13 cellular contexts compared by ENCODE assay signal in genomic region chr4:70715097-70715496, GRCh38. TPM values are rescaled to one million over a fixed set of nuclear protein-coding genes. Genes with fewer than 3 reads are reported as not detected.
DNase-seq lines count a peak whose midpoint lies in the region; ATAC-seq, FAIRE-seq and TF ChIP-seq lines count a peak whose summit lies in the region.
"Had no signal": no experiment of that assay in that cellular context is flagged by ENCODE, and none has a peak within 500 bp of the region (broad histone marks: within the 10 kb centered on the region; RNA-seq: fewer than 3 reads in every experiment).

No MANE protein-coding gene starts in this region.

- TF ChIP-seq CTCF in mucosa of descending colon (IDR thresholded peaks at IDR 0.05) = no peak

- no peak overlapping the region for H3K4me3 Mint-ChIP-seq in naive thymus-derived CD4-positive, alpha-beta T cell
- H3K4me3 Mint-ChIP-seq in activated CD8-positive, alpha-beta memory T cell treated with anti-CD3 and anti-CD28 coated beads, Interleukin-2, amount 10 ng/mL, durations not matched to agents 7 days and 5 days = no peak overlapping the region

- POLR2A ChIA-PET in naive thymus-derived CD4-positive, alpha-beta T cell (lab: Charles Lee) = interaction anchor here (0.5 to 2.1 kb wide), 3 partner anchors 9 to 19 kb away, joined by 4 to 13 read pairs (median 5); no protein-coding TSS in a partner anchor

- H3K27me3 Mint-ChIP-seq in naive thymus-derived CD4-positive, alpha-beta T cell = no peaks in the 10 kb centered on the region
- H3K27me3 Mint-ChIP-seq in activated CD8-positive, alpha-beta memory T cell treated with anti-CD3 and anti-CD28 coated beads, Interleukin-2, amount 10 ng/mL, durations not matched to agents 7 days and 5 days = no peaks in the 10 kb centered on the region

- intact Hi-C loops in naive thymus-derived CD4-positive, alpha-beta T cell (cut with micrococcal nuclease) = no loop called here
- intact Hi-C loops in mucosa of descending colon (cut with DNase I, micrococcal nuclease) = no loop called here

- DNase-seq in RCC 7860 (ENCODE audit: low spot score) (peak; percentile 59), mucosa of descending colon (no peak), activated gamma-delta T cell (lab: John Stamatoyannopoulos, UW) (no peak)
- DNase-seq in naive thymus-derived CD4-positive, alpha-beta T cell = no peak
- no peak for DNase-seq in activated CD8-positive, alpha-beta memory T cell treated with anti-CD3 and anti-CD28 coated beads, Interleukin-2, amount 10 ng/mL, durations not matched to agents 7 days and 5 days
- DNase-seq: anterior cingulate cortex, NCI-H1105 treated with DMSO at 0.1 percent for 48 hours had no signal

- peak overlapping the region in 1 of 9 donors; percentile 14 for H3K27ac Mint-ChIP-seq in naive thymus-derived CD4-positive, alpha-beta T cell
- no peak overlapping the region for H3K27ac Mint-ChIP-seq in activated CD8-positive, alpha-beta memory T cell treated with anti-CD3 and anti-CD28 coated beads, Interleukin-2, amount 10 ng/mL, durations not matched to agents 7 days and 5 days

- no peaks in the 10 kb centered on the region for H3K9me3 ChIP-seq in naive thymus-derived CD4-positive, alpha-beta T cell (ENCODE audit: control insufficient read depth in 2 of 3, low read length in 3 of 3)
- H3K9me3 ChIP-seq in mucosa of descending colon = no peaks in the 10 kb centered on the region
- H3K9me3 ChIP-seq: right atrium auricular region had no signal

- H3K4me1 ChIP-seq in naive thymus-derived CD4-positive, alpha-beta T cell (ENCODE audit: control insufficient read depth in 2 of 2, insufficient read depth in 2 of 2, low read length in 2 of 2) = peaks cover 0 to 7% of the 10 kb centered on the region in 2 donors
- no peaks in the 10 kb centered on the region for H3K4me1 ChIP-seq in mucosa of descending colon (ENCODE audit: low read depth)

- peak; percentile 88 for FAIRE-seq in RCC 7860 (lab: Jason Lieb, UNC)
- FAIRE-seq: D721Med had no signal

- H3K4me3 ChIP-seq in naive thymus-derived CD4-positive, alpha-beta T cell (ENCODE audit: low read length) = no peak overlapping the region
- H3K4me3 ChIP-seq in mucosa of descending colon = no peak overlapping the region
- H3K4me3 ChIP-seq: right atrium auricular region had no signal

- H3K27me3 ChIP-seq in naive thymus-derived CD4-positive, alpha-beta T cell (ENCODE audit: control insufficient read depth in 2 of 2, insufficient read depth in 2 of 2, low read length in 2 of 2) = no peaks in the 10 kb centered on the region
- H3K27me3 ChIP-seq: right atrium auricular region had no signal

- peaks cover 18 to 47% (median 33%) of the 10 kb centered on the region in 7 donors for H3K4me1 Mint-ChIP-seq in naive thymus-derived CD4-positive, alpha-beta T cell
- H3K4me1 Mint-ChIP-seq in activated CD8-positive, alpha-beta memory T cell treated with anti-CD3 and anti-CD28 coated beads, Interleukin-2, amount 10 ng/mL, durations not matched to agents 7 days and 5 days = peaks cover 31% of the 10 kb centered on the region

- ATAC-seq in GM18505 (IDR thresholded peaks at IDR 0.05; ENCODE audit: unreplicated experiment) (peak; percentile 9), GM21825 (IDR thresholded peaks at IDR 0.05; ENCODE audit: unreplicated experiment) (peak; percentile 19), mucosa of descending colon (no peak), HG02571 (IDR thresholded peaks at IDR 0.05; ENCODE audit: unreplicated experiment) (no peak)
- ATAC-seq in naive thymus-derived CD4-positive, alpha-beta T cell = peak; percentile 37
- no peak for ATAC-seq in activated CD8-positive, alpha-beta memory T cell treated with anti-CD3 and anti-CD28 coated beads, Interleukin-2, amount 10 ng/mL, durations not matched to agents 7 days and 5 days

- CTCF ChIA-PET in naive thymus-derived CD4-positive, alpha-beta T cell (lab: Charles Lee) = interaction anchor here (1.0 to 1.7 kb wide), 2 partner anchors 8 to 9 kb away, joined by 3 to 5 read pairs; no protein-coding TSS in a partner anchor
- CTCF ChIA-PET in activated CD8-positive, alpha-beta memory T cell treated with anti-CD3 and anti-CD28 coated beads, Interleukin-2, amount 10 ng/mL, durations not matched to agents 7 days and 5 days (lab: Charles Lee) = interaction anchor here (1.8 kb wide), 1 partner anchor 9 kb away, joined by 5 read pairs; no protein-coding TSS in a partner anchor

- no peaks in the 10 kb centered on the region for H3K36me3 Mint-ChIP-seq in naive thymus-derived CD4-positive, alpha-beta T cell
- H3K36me3 Mint-ChIP-seq in activated CD8-positive, alpha-beta memory T cell treated with anti-CD3 and anti-CD28 coated beads, Interleukin-2, amount 10 ng/mL, durations not matched to agents 7 days and 5 days = no peaks in the 10 kb centered on the region

- H3K36me3 ChIP-seq in naive thymus-derived CD4-positive, alpha-beta T cell (ENCODE audit: control insufficient read depth in 2 of 3, insufficient read depth in 3 of 3, low read length in 3 of 3) = no peaks in the 10 kb centered on the region
- H3K36me3 ChIP-seq in mucosa of descending colon (ENCODE audit: low read depth) = no peaks in the 10 kb centered on the region
- H3K36me3 ChIP-seq: right atrium auricular region had no signal

- no peak for TF ChIP-seq POLR2A in GM18505 (IDR thresholded peaks at IDR 0.05; ENCODE audit: borderline replicate concordance, extremely low read depth, insufficient read depth, insufficient read length)

- no peak overlapping the region for H3K27ac ChIP-seq in naive thymus-derived CD4-positive, alpha-beta T cell (ENCODE audit: low read depth, low read length)
- H3K27ac ChIP-seq: right atrium auricular region, RWPE1 had no signal

- no peaks in the 10 kb centered on the region for H3K9me3 Mint-ChIP-seq in naive thymus-derived CD4-positive, alpha-beta T cell
- H3K9me3 Mint-ChIP-seq in activated CD8-positive, alpha-beta memory T cell treated with anti-CD3 and anti-CD28 coated beads, Interleukin-2, amount 10 ng/mL, durations not matched to agents 7 days and 5 days (ENCODE audit: low read depth) = no peaks in the 10 kb centered on the region

RNA-seq across cellular contexts. Expression of gene RUFY3, which starts 6.7 kb away (rescaled TPM):
- total RNA-seq in naive thymus-derived CD4-positive, alpha-beta T cell = 10 to 100 TPM; 17.3 to 41.2 (median 39.3) TPM
- polyA plus RNA-seq in naive thymus-derived CD4-positive, alpha-beta T cell = 1 to 10 TPM; 4.0 to 5.7 TPM
- total RNA-seq in activated CD8-positive, alpha-beta memory T cell treated with anti-CD3 and anti-CD28 coated beads, Interleukin-2, amount 10 ng/mL, durations not matched to agents 7 days and 5 days = 10 to 100 TPM; 12.7 to 22.8 TPM
- total RNA-seq in mucosa of descending colon = 10 to 100 TPM; 31.9 to 54.2 (median 46.0) TPM

RNA-seq across cellular contexts. Expression of gene UTP3, which starts 26.8 kb away (rescaled TPM):
- total RNA-seq in naive thymus-derived CD4-positive, alpha-beta T cell = 10 to 100 TPM; 17.4 to 44.9 (median 36.5) TPM
- polyA plus RNA-seq in naive thymus-derived CD4-positive, alpha-beta T cell = 10 to 100 TPM; 11.3 to 23.2 TPM
- 10 to 100 TPM; 28.0 to 33.6 TPM for total RNA-seq in activated CD8-positive, alpha-beta memory T cell treated with anti-CD3 and anti-CD28 coated beads, Interleukin-2, amount 10 ng/mL, durations not matched to agents 7 days and 5 days
- 10 to 100 TPM; 15.8 to 23.4 (median 20.5) TPM for total RNA-seq in mucosa of descending colon

RNA-seq across cellular contexts. Expression of gene JCHAIN, which starts 48.8 kb away (rescaled TPM):
- total RNA-seq in naive thymus-derived CD4-positive, alpha-beta T cell = 100 to 1,000 TPM in 1 of 5 experiments, 10 to 100 TPM in 1, not detected in 3; 71.5 to 223 TPM
- 1 to 10 TPM in 1 of 2 donors, under 1 TPM in 1; 0.81 to 2.3 TPM for polyA plus RNA-seq in naive thymus-derived CD4-positive, alpha-beta T cell
- not detected for total RNA-seq in activated CD8-positive, alpha-beta memory T cell treated with anti-CD3 and anti-CD28 coated beads, Interleukin-2, amount 10 ng/mL, durations not matched to agents 7 days and 5 days
- total RNA-seq in mucosa of descending colon = 100 to 1,000 TPM; 258 to 602 (median 347) TPM

Comparison
In these comparisons a context has a peak if more than half of its experiments do, and no peak if none do; other contexts are left out.
1. ATAC-seq: peak in GM18505 (single experiment), GM21825 (single experiment) and naive thymus-derived CD4-positive, alpha-beta T cell (single experiment); none in activated CD8-positive, alpha-beta memory T cell treated with anti-CD3 and anti-CD28 coated beads, Interleukin-2, amount 10 ng/mL, durations not matched to agents 7 days and 5 days (single experiment), mucosa of descending colon (single experiment) and HG02571 (single experiment).